In genomic region chr7:17234398-17235021, GRCh38 we compare ENCODE assay signal across 8 cellular contexts.
A peak's percentile ranks its signal among the peaks of the same experiment; 100 is the strongest.
DNase-seq lines count a peak whose midpoint lies in the region; ATAC-seq and TF ChIP-seq lines count a peak whose summit lies in the region.

No MANE protein-coding gene starts in this region.

- peaks cover 13% of the 10 kb centered on the region for H3K36me3 Mint-ChIP-seq in T-helper 2 cell treated with Interferon-gamma antibody and Interleukin-4, amounts not matched to agents 5 μg/mL and 100 μg/mL, for 36 hours (ENCODE audit: low read depth)
- H3K36me3 Mint-ChIP-seq in MCF 10A (ENCODE audit: insufficient read depth, unreplicated experiment), result no peaks in the 10 kb centered on the region
- H3K36me3 Mint-ChIP-seq in stimulated activated memory B cell treated with anti-CD40 and anti-IgM and Interleukin-4, amounts not matched to agents 10 μg/mL and 1 μg/mL and 100 μg/mL, for 72 hours, result no peaks in the 10 kb centered on the region

- CTCF ChIA-PET in MCF 10A (lab: Yijun Ruan, JAX), result interaction anchor here (0.7 to 2.4 kb wide), 4 partner anchors 83 to 412 kb away, joined by 3 to 5 read pairs (median 4); no protein-coding TSS in a partner anchor

- H3K4me1 Mint-ChIP-seq in T-helper 2 cell treated with Interferon-gamma antibody and Interleukin-4, amounts not matched to agents 5 μg/mL and 100 μg/mL, for 36 hours (ENCODE audit: low read depth), result peaks cover 34% of the 10 kb centered on the region
- peaks cover 35% of the 10 kb centered on the region for H3K4me1 Mint-ChIP-seq in MCF 10A (ENCODE audit: insufficient read depth, unreplicated experiment)
- peaks cover 43% of the 10 kb centered on the region for H3K4me1 Mint-ChIP-seq in stimulated activated memory B cell treated with anti-CD40 and anti-IgM and Interleukin-4, amounts not matched to agents 10 μg/mL and 1 μg/mL and 100 μg/mL, for 72 hours

- peaks cover 10% of the 10 kb centered on the region for H3K9me3 Mint-ChIP-seq in T-helper 2 cell treated with Interferon-gamma antibody and Interleukin-4, amounts not matched to agents 5 μg/mL and 100 μg/mL, for 36 hours
- H3K9me3 Mint-ChIP-seq in MCF 10A (ENCODE audit: unreplicated experiment), result no peaks in the 10 kb centered on the region
- H3K9me3 Mint-ChIP-seq in stimulated activated memory B cell treated with anti-CD40 and anti-IgM and Interleukin-4, amounts not matched to agents 10 μg/mL and 1 μg/mL and 100 μg/mL, for 72 hours, result peaks cover 3% of the 10 kb centered on the region

- ATAC-seq in GM19395 (IDR thresholded peaks at IDR 0.05; ENCODE audit: unreplicated experiment) (peak; percentile 99), HG03457 (IDR thresholded peaks at IDR 0.05; ENCODE audit: unreplicated experiment) (peak; percentile 98)
- peak; percentile 97 for ATAC-seq in stimulated activated memory B cell treated with anti-CD40 and anti-IgM and Interleukin-4, amounts not matched to agents 10 μg/mL and 1 μg/mL and 100 μg/mL, for 72 hours

- DNase-seq in Ammon's horn (ENCODE audit: low spot score) (peak; percentile 76), MCF 10A (ENCODE audit: unreplicated experiment) (peak; percentile 92), lung microvascular endothelial cell (ENCODE audit: low read depth in 2 of 2) (peak; percentile 91 to 95), NCI-H1930 (lab: John Stamatoyannopoulos, UW) (no peak)
- DNase-seq in T-helper 2 cell treated with Interferon-gamma antibody and Interleukin-4, amounts not matched to agents 5 μg/mL and 100 μg/mL, for 36 hours (ENCODE audit: low spot score), result peak; percentile 80

- H3K4me3 Mint-ChIP-seq in T-helper 2 cell treated with Interferon-gamma antibody and Interleukin-4, amounts not matched to agents 5 μg/mL and 100 μg/mL, for 36 hours, result peak overlapping the region; percentile 84
- peak overlapping the region; percentile 31 for H3K4me3 Mint-ChIP-seq in MCF 10A (ENCODE audit: unreplicated experiment)
- H3K4me3 Mint-ChIP-seq in stimulated activated memory B cell treated with anti-CD40 and anti-IgM and Interleukin-4, amounts not matched to agents 10 μg/mL and 1 μg/mL and 100 μg/mL, for 72 hours, result peak overlapping the region; percentile 49

- BruUV-seq in MCF 10A (replicated peaks; lab: Mats Ljungman, UMichigan), result no TSS peak

- no peaks in the 10 kb centered on the region for H3K27me3 Mint-ChIP-seq in T-helper 2 cell treated with Interferon-gamma antibody and Interleukin-4, amounts not matched to agents 5 μg/mL and 100 μg/mL, for 36 hours (ENCODE audit: low read depth)
- no peaks in the 10 kb centered on the region for H3K27me3 Mint-ChIP-seq in MCF 10A (ENCODE audit: insufficient read depth, unreplicated experiment)
- H3K27me3 Mint-ChIP-seq in stimulated activated memory B cell treated with anti-CD40 and anti-IgM and Interleukin-4, amounts not matched to agents 10 μg/mL and 1 μg/mL and 100 μg/mL, for 72 hours, result no peaks in the 10 kb centered on the region

- no peak for TF ChIP-seq CTCF in MCF 10A (IDR thresholded peaks at IDR 0.05; ENCODE audit: unreplicated experiment)

- peak overlapping the region; percentile 98 for H3K27ac Mint-ChIP-seq in T-helper 2 cell treated with Interferon-gamma antibody and Interleukin-4, amounts not matched to agents 5 μg/mL and 100 μg/mL, for 36 hours
- H3K27ac Mint-ChIP-seq in MCF 10A (ENCODE audit: low read depth, unreplicated experiment), result peak overlapping the region; percentile 96
- peak overlapping the region; percentile 90 for H3K27ac Mint-ChIP-seq in stimulated activated memory B cell treated with anti-CD40 and anti-IgM and Interleukin-4, amounts not matched to agents 10 μg/mL and 1 μg/mL and 100 μg/mL, for 72 hours

- POLR2A ChIA-PET in MCF 10A (lab: Yijun Ruan, JAX), result interaction anchor here (1.0 to 1.5 kb wide), 2 partner anchors 8 to 64 kb away, joined by 3 read pairs; partner anchors contain the start of gene AHR

- intact Hi-C loops in MCF 10A (cut with micrococcal nuclease), result loop anchor here (1.0 kb wide), 4 partner anchors 65 to 252 kb away; no protein-coding TSS in a partner anchor

Comparison
In these comparisons a context has a peak if more than half of its experiments do, and no peak if none do; other contexts are left out.
1. DNase-seq: peak in Ammon's horn (single experiment), T-helper 2 cell treated with Interferon-gamma antibody and Interleukin-4, amounts not matched to agents 5 μg/mL and 100 μg/mL, for 36 hours (single experiment), MCF 10A (single experiment) and lung microvascular endothelial cell (2 of 2); none in NCI-H1930 (0 of 2).
2. H3K4me3 Mint-ChIP-seq: peak in every context shown above with its lines; median percentile 84 in T-helper 2 cell treated with Interferon-gamma antibody and Interleukin-4, amounts not matched to agents 5 μg/mL and 100 μg/mL, for 36 hours; 49 in stimulated activated memory B cell treated with anti-CD40 and anti-IgM and Interleukin-4, amounts not matched to agents 10 μg/mL and 1 μg/mL and 100 μg/mL, for 72 hours; 31 in MCF 10A.
3. Peak in every context shown above with its lines, with median percentiles within 50 percentile points of each other: ATAC-seq and H3K27ac Mint-ChIP-seq.